1 cellular context compared by ENCODE assay signal in the genomic region with DNA sequence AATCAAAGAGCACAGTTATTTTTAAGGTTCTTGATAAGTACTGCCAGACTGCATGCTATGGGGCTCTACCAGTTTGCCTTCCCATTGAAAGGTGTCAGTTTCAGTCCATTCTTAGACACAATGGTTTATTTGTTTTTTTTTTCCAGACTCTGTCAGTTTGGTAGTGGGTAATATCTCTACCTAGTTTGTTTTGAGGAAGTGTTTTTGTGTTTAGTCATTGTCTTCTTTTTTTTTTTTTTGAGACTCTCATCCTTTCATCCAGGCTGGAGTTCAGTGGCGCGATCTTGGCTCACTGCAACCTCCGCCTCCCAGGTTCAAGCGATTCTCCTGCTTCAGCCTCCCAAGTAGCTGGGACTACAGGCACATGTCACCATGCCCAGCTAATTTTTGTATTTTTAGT.
TF ChIP-seq lines count a peak whose summit lies in the region.

No MANE protein-coding gene starts in this region.

TF ChIP-seq in GM12878, 131 proteins besides CTCF, POLR2A, EP300 and RAD21:
- TF ChIP-seq ZNF384 (IDR thresholded peaks at IDR 0.05; ENCODE audit: borderline replicate concordance, low read depth, low read length) (peak; percentile 84; the same call in 1 of the 2 replicates), DPF2 (IDR thresholded peaks at IDR 0.05) (0 out of 2 replicates have a peak, but pooled peaks have one; percentile 48), NBN (IDR thresholded peaks at IDR 0.05) (peak; percentile 93), MTA2 (IDR thresholded peaks at IDR 0.05; ENCODE audit: low read depth) (peak; percentile 86), SMARCA5 (IDR thresholded peaks at IDR 0.05) (0 out of 2 replicates have a peak, but pooled peaks have one; percentile 20), IKZF2 (IDR thresholded peaks at IDR 0.05) (peak; percentile 82), ATF7 (IDR thresholded peaks at IDR 0.05; ENCODE audit: low read depth) (peak; percentile 81; the same call in 1 of the 2 replicates), IKZF1 (conservative IDR thresholded peaks at IDR 0.05) (peak; percentile 54), BMI1 (IDR thresholded peaks at IDR 0.05; ENCODE audit: borderline replicate concordance) (peak; percentile 24; the same call in 1 of the 2 replicates), BACH1 (IDR thresholded peaks at IDR 0.05; ENCODE audit: borderline replicate concordance) (peak; percentile 31; the same call in 1 of the 2 replicates), SPI1 (IDR thresholded peaks at IDR 0.05; ENCODE audit: borderline replicate concordance, insufficient read depth, low read depth, low read length) (peak; percentile 63; the same call in 1 of the 2 replicates), MEF2B (IDR thresholded peaks at IDR 0.05; ENCODE audit: partially characterized antibody, poor library complexity, severe bottlenecking) (peak; percentile 62)
- TF ChIP-seq, protein P1, sequence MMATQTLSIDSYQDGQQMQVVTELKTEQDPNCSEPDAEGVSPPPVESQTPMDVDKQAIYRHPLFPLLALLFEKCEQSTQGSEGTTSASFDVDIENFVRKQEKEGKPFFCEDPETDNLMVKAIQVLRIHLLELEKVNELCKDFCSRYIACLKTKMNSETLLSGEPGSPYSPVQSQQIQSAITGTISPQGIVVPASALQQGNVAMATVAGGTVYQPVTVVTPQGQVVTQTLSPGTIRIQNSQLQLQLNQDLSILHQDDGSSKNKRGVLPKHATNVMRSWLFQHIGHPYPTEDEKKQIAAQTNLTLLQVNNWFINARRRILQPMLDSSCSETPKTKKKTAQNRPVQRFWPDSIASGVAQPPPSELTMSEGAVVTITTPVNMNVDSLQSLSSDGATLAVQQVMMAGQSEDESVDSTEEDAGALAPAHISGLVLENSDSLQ (IDR thresholded peaks at IDR 0.05): peak; percentile 71
- TF ChIP-seq, protein P2, sequence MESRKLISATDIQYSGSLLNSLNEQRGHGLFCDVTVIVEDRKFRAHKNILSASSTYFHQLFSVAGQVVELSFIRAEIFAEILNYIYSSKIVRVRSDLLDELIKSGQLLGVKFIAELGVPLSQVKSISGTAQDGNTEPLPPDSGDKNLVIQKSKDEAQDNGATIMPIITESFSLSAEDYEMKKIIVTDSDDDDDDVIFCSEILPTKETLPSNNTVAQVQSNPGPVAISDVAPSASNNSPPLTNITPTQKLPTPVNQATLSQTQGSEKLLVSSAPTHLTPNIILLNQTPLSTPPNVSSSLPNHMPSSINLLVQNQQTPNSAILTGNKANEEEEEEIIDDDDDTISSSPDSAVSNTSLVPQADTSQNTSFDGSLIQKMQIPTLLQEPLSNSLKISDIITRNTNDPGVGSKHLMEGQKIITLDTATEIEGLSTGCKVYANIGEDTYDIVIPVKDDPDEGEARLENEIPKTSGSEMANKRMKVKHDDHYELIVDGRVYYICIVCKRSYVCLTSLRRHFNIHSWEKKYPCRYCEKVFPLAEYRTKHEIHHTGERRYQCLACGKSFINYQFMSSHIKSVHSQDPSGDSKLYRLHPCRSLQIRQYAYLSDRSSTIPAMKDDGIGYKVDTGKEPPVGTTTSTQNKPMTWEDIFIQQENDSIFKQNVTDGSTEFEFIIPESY (IDR thresholded peaks at IDR 0.05): peak; percentile 91
- TF ChIP-seq, protein P3, sequence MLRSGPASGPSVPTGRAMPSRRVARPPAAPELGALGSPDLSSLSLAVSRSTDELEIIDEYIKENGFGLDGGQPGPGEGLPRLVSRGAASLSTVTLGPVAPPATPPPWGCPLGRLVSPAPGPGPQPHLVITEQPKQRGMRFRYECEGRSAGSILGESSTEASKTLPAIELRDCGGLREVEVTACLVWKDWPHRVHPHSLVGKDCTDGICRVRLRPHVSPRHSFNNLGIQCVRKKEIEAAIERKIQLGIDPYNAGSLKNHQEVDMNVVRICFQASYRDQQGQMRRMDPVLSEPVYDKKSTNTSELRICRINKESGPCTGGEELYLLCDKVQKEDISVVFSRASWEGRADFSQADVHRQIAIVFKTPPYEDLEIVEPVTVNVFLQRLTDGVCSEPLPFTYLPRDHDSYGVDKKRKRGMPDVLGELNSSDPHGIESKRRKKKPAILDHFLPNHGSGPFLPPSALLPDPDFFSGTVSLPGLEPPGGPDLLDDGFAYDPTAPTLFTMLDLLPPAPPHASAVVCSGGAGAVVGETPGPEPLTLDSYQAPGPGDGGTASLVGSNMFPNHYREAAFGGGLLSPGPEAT (IDR thresholded peaks at IDR 0.05; ENCODE audit: low read depth): peak; percentile 77
- TF ChIP-seq, protein P4, sequence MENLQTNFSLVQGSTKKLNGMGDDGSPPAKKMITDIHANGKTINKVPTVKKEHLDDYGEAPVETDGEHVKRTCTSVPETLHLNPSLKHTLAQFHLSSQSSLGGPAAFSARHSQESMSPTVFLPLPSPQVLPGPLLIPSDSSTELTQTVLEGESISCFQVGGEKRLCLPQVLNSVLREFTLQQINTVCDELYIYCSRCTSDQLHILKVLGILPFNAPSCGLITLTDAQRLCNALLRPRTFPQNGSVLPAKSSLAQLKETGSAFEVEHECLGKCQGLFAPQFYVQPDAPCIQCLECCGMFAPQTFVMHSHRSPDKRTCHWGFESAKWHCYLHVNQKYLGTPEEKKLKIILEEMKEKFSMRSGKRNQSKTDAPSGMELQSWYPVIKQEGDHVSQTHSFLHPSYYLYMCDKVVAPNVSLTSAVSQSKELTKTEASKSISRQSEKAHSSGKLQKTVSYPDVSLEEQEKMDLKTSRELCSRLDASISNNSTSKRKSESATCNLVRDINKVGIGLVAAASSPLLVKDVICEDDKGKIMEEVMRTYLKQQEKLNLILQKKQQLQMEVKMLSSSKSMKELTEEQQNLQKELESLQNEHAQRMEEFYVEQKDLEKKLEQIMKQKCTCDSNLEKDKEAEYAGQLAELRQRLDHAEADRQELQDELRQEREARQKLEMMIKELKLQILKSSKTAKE (IDR thresholded peaks at IDR 0.05; ENCODE audit: low read depth, poor library complexity, severe bottlenecking): peak; percentile 84
- TF ChIP-seq, protein P5, sequence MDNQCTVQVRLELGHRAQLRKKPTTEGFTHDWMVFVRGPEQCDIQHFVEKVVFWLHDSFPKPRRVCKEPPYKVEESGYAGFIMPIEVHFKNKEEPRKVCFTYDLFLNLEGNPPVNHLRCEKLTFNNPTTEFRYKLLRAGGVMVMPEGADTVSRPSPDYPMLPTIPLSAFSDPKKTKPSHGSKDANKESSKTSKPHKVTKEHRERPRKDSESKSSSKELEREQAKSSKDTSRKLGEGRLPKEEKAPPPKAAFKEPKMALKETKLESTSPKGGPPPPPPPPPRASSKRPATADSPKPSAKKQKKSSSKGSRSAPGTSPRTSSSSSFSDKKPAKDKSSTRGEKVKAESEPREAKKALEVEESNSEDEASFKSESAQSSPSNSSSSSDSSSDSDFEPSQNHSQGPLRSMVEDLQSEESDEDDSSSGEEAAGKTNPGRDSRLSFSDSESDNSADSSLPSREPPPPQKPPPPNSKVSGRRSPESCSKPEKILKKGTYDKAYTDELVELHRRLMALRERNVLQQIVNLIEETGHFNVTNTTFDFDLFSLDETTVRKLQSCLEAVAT (IDR thresholded peaks at IDR 0.05): peak; percentile 95
TF ChIP-seq in GM12878: peak in this region for 17; not testable (repeated sequence) for 114.
